ENCODE assay signal across 21 cellular contexts in genomic region chr18:2143666-2144065, GRCh38.
DNase-seq lines count a peak whose midpoint lies in the region; ATAC-seq lines count a peak whose summit lies in the region.
"Had no signal": no experiment of that assay in that cellular context is flagged by ENCODE, and none has a peak within 500 bp of the region (broad histone marks: within the 10 kb centered on the region; RNA-seq: fewer than 3 reads in every experiment).

No MANE protein-coding gene starts in this region.

- DNase-seq in GM04503 (ENCODE audit: low read depth) (peak; percentile 5), astrocyte of the hippocampus (ENCODE audit: low read depth, low spot score) (peak; percentile 5), fibroblast of peridontal ligament (ENCODE audit: extremely low read depth) (peak; percentile 45), NCI-H2227 (lab: John Stamatoyannopoulos, UW; ENCODE audit: unreplicated experiment) (no peak), midbrain (lab: John Stamatoyannopoulos, UW) (no peak)
- DNase-seq: ACHN, DND-41, GDM1, H9, Karpas-422, MM.1S, NCI-H1092, NCI-H146, NCI-H2029 treated with DMSO at 0.1 percent for 48 hours, NCI-H2171, NCI-H510A, NCI-H748 treated with DMSO at 0.1 percent for 48 hours, OCI-M1, SHP77 had no signal

- ATAC-seq in GM19035 (IDR thresholded peaks at IDR 0.05; ENCODE audit: unreplicated experiment) (no peak), HG02884 (IDR thresholded peaks at IDR 0.05; ENCODE audit: unreplicated experiment) (no peak)

Comparison
In these comparisons a context has a peak if more than half of its experiments do, and no peak if none do; other contexts are left out.
1. DNase-seq: peak in GM04503 (single experiment), astrocyte of the hippocampus (single experiment) and fibroblast of peridontal ligament (single experiment); none in NCI-H2227 (single experiment) and midbrain (single experiment).